In the genomic region with DNA sequence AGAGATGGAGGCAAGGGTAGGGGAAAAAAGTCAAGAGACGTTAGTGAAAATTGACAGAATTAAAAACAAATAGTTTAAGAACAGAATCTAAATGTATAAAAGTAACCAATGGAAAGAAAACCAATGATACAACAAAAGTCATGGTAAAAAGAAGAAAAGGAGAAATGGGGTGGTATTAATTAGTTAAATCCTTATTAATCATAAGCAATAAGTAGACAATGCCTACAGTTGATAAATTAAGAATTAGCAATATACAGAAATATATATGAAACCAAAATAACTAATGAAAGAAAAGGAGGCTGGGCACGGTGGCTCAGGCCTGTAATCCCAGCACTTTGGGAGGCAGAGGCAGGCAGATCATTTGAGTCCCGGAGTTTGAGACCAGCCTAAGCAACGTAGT, we compare ENCODE assay signal across 1 cellular context.
TF ChIP-seq lines count a peak whose summit lies in the region.

No MANE protein-coding gene starts in this region.

TF ChIP-seq in H1, 55 proteins besides CTCF, POLR2A, EP300 and RAD21:
- TF ChIP-seq CHD1 (IDR thresholded peaks at IDR 0.05; ENCODE audit: low read depth, low read length) (no peak), SIX5 (IDR thresholded peaks at IDR 0.05; ENCODE audit: low read depth, low read length) (no peak), EGR1 (IDR thresholded peaks at IDR 0.05; ENCODE audit: borderline replicate concordance, low read depth, low read length) (no peak), BACH1 (IDR thresholded peaks at IDR 0.05; ENCODE audit: low read length) (no peak), TAF7 (optimal IDR thresholded peaks at IDR 0.05; ENCODE audit: borderline replicate concordance, low read depth, low read length) (no peak), NRF1 (IDR thresholded peaks at IDR 0.05; ENCODE audit: low read depth, low read length) (no peak), HDAC2 (IDR thresholded peaks at IDR 0.05; ENCODE audit: borderline replicate concordance in 1 of 2, low read depth in 2 of 2, low read length in 2 of 2) (no peak), CHD2 (IDR thresholded peaks at IDR 0.05; ENCODE audit: low read length) (no peak), NANOG (IDR thresholded peaks at IDR 0.05; ENCODE audit: insufficient read depth, low read depth, low read length, poor library complexity, severe bottlenecking) (no peak), SAP30 (IDR thresholded peaks at IDR 0.05; ENCODE audit: insufficient read depth, insufficient replicate concordance, low read length) (no peak), SP4 (IDR thresholded peaks at IDR 0.05; ENCODE audit: low read length) (no peak), TCF12 (IDR thresholded peaks at IDR 0.05; ENCODE audit: low read depth, low read length) (no peak), CBX5 (IDR thresholded peaks at IDR 0.05; ENCODE audit: low read depth, low read length) (no peak), MAFK (IDR thresholded peaks at IDR 0.05; ENCODE audit: low read depth, low read length) (no peak), KDM5A (IDR thresholded peaks at IDR 0.05; ENCODE audit: low read length) (no peak)
- TF ChIP-seq, protein P1, sequence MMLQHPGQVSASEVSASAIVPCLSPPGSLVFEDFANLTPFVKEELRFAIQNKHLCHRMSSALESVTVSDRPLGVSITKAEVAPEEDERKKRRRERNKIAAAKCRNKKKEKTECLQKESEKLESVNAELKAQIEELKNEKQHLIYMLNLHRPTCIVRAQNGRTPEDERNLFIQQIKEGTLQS (IDR thresholded peaks at IDR 0.05; ENCODE audit: insufficient read depth, low read depth, low read length) = no peak
- TF ChIP-seq, protein P2, sequence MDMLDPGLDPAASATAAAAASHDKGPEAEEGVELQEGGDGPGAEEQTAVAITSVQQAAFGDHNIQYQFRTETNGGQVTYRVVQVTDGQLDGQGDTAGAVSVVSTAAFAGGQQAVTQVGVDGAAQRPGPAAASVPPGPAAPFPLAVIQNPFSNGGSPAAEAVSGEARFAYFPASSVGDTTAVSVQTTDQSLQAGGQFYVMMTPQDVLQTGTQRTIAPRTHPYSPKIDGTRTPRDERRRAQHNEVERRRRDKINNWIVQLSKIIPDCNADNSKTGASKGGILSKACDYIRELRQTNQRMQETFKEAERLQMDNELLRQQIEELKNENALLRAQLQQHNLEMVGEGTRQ (IDR thresholded peaks at IDR 0.05; ENCODE audit: low read length) = no peak
- TF ChIP-seq, protein P3, sequence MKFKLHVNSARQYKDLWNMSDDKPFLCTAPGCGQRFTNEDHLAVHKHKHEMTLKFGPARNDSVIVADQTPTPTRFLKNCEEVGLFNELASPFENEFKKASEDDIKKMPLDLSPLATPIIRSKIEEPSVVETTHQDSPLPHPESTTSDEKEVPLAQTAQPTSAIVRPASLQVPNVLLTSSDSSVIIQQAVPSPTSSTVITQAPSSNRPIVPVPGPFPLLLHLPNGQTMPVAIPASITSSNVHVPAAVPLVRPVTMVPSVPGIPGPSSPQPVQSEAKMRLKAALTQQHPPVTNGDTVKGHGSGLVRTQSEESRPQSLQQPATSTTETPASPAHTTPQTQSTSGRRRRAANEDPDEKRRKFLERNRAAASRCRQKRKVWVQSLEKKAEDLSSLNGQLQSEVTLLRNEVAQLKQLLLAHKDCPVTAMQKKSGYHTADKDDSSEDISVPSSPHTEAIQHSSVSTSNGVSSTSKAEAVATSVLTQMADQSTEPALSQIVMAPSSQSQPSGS (IDR thresholded peaks at IDR 0.05; ENCODE audit: low read length) = no peak
- TF ChIP-seq, protein P4, sequence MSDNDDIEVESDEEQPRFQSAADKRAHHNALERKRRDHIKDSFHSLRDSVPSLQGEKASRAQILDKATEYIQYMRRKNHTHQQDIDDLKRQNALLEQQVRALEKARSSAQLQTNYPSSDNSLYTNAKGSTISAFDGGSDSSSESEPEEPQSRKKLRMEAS (IDR thresholded peaks at IDR 0.05) = no peak
